Comparison of ENCODE assay signal across 8 cellular contexts in genomic region chr12:51238510-51239334, GRCh38. TPM values are rescaled to one million over a fixed set of nuclear protein-coding genes. Genes with fewer than 3 reads are reported as not detected.
DNase-seq lines count a peak whose midpoint lies in the region; ATAC-seq, FAIRE-seq and TF ChIP-seq lines count a peak whose summit lies in the region.

A gene with protein sequence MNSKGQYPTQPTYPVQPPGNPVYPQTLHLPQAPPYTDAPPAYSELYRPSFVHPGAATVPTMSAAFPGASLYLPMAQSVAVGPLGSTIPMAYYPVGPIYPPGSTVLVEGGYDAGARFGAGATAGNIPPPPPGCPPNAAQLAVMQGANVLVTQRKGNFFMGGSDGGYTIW (plus strand): TSS chr12:51238826. CDS start chr12:51238908, 82 bp downstream.

- H3K9ac ChIP-seq in OCI-LY1 (ENCODE audit: low read length), result peak within 1 kb of the TSS; percentile 95
- peak within 1 kb of the TSS; percentile 95 for H3K9ac ChIP-seq in endothelial cell of umbilical vein (replicated peaks; ENCODE audit: extremely low read depth, insufficient read depth, low read length)

- H3K4me2 ChIP-seq in OCI-LY1 (ENCODE audit: low read length) (peak within 1 kb of the TSS; percentile 98), endothelial cell of umbilical vein (ENCODE audit: insufficient read depth, low read length) (peak within 1 kb of the TSS; percentile 79)

- H3K27ac ChIP-seq in OCI-LY1 (ENCODE audit: low read depth, low read length, poor library complexity, severe bottlenecking), result peak within 1 kb of the TSS; percentile 95
- peak within 1 kb of the TSS; percentile 85 for H3K27ac ChIP-seq in endothelial cell of umbilical vein (ENCODE audit: insufficient read depth, low read depth, low read length)

- CTCF ChIA-PET in endothelial cell of umbilical vein (lab: Charles Lee), result interaction anchor here (0.6 to 1.9 kb wide), 8 partner anchors 14 to 413 kb away, joined by 3 to 11 read pairs (median 4); partner anchors contain the start of gene POU6F1

- no peaks in the 10 kb centered on the region for H3K9me3 ChIP-seq in OCI-LY1 (ENCODE audit: low read length)
- H3K9me3 ChIP-seq in endothelial cell of umbilical vein (replicated peaks; ENCODE audit: control insufficient read depth, insufficient read depth, low read length), result no peaks in the 10 kb centered on the region
- H3K9me3 ChIP-seq in mononuclear cell (ENCODE audit: low read depth, low read length), result no peaks in the 10 kb centered on the region

- H3K9me1 ChIP-seq in endothelial cell of umbilical vein (replicated peaks; ENCODE audit: control insufficient read depth, extremely low read depth, insufficient read depth, low read length), result no peaks in the 10 kb centered on the region

- H4K20me1 ChIP-seq in OCI-LY1 (ENCODE audit: insufficient read depth, low read length) (no peaks in the 10 kb centered on the region), endothelial cell of umbilical vein (replicated peaks; ENCODE audit: control insufficient read depth, extremely low read depth, insufficient read depth, low read length) (no peaks in the 10 kb centered on the region)

- no peaks in the 10 kb centered on the region for H3K27me3 ChIP-seq in OCI-LY1 (ENCODE audit: insufficient read depth, low read length)
- H3K27me3 ChIP-seq in endothelial cell of umbilical vein (ENCODE audit: control insufficient read depth in 2 of 2, insufficient read depth in 2 of 2, low read length in 2 of 2), result no peaks in the 10 kb centered on the region
- H3K27me3 ChIP-seq in mononuclear cell (ENCODE audit: insufficient read depth, low read length), result no peaks in the 10 kb centered on the region

- H3K4me1 ChIP-seq in OCI-LY1 (ENCODE audit: insufficient read depth, low read length, severe bottlenecking), result peaks cover 14% of the 10 kb centered on the region
- peaks cover 12% of the 10 kb centered on the region for H3K4me1 ChIP-seq in endothelial cell of umbilical vein (ENCODE audit: control insufficient read depth, extremely low read depth, insufficient read depth, low read length)
- H3K4me1 ChIP-seq in mononuclear cell (ENCODE audit: insufficient read depth, low read length), result peaks cover 50% of the 10 kb centered on the region

- BruUV-seq in endothelial cell of umbilical vein (replicated peaks; lab: Mats Ljungman, UMichigan), result TSS peak; percentile 67

- H2AFZ ChIP-seq in OCI-LY1 (ENCODE audit: low read length) (peak within 1 kb of the TSS; percentile 88), endothelial cell of umbilical vein (ENCODE audit: low read depth, low read length) (peak within 1 kb of the TSS; percentile 69)

- no peaks in the 10 kb centered on the region for H3K79me2 ChIP-seq in OCI-LY1 (ENCODE audit: insufficient read depth, low read length)
- H3K79me2 ChIP-seq in endothelial cell of umbilical vein (ENCODE audit: control insufficient read depth, insufficient read depth, low read length), result peaks cover 19% of the 10 kb centered on the region

- H3F3A ChIP-seq in OCI-LY1 (ENCODE audit: insufficient read depth, low read length), result no peaks in the 10 kb centered on the region

- dilution Hi-C loops in endothelial cell of umbilical vein (cut with MboI; ENCODE audit: extremely low pct_ligation_motif_present, low sequenced_read_pairs), result no loop called here

- peak within 1 kb of the TSS; percentile 84 for H3K4me3 ChIP-seq in OCI-LY1 (ENCODE audit: low read depth, low read length, poor library complexity, severe bottlenecking)
- peak within 1 kb of the TSS; percentile 11 to 97 (median 66) for H3K4me3 ChIP-seq in endothelial cell of umbilical vein (replicated peaks in 1 of 3; ENCODE audit: insufficient read depth in 1 of 3, low read depth in 1 of 3, low read length in 3 of 3)
- H3K4me3 ChIP-seq in mononuclear cell (ENCODE audit: low read length), result peak within 1 kb of the TSS; percentile 100

- DNase-seq in DMS 273 treated with DMSO at 0.1 percent for 48 hours (lab: John Stamatoyannopoulos, UW), result peak; percentile 58
- DNase-seq in HuH-7 (ENCODE audit: low spot score), result peak; percentile 94
- DNase-seq in activated CD8-positive, alpha-beta memory T cell treated with anti-CD3 and anti-CD28 coated beads, Interleukin-2, amount 50 U/mL, for 48 hours, result peak; percentile 96
- peak; percentile 96 for DNase-seq in endothelial cell of umbilical vein (ENCODE audit: low read depth, low spot score)
- peak; percentile 85 to 92 for DNase-seq in stimulated activated CD8-positive, alpha-beta memory T cell treated with anti-CD3 and anti-CD28 coated beads, Interleukin-4, amount 100 ng/mL, for 1 hour (ENCODE audit: low read depth in 2 of 2, low spot score in 1 of 2)

- FAIRE-seq in endothelial cell of umbilical vein (lab: Jason Lieb, UNC), result peak; percentile 96

- H3K9me2 ChIP-seq in OCI-LY1 (ENCODE audit: low read depth, low read length), result no peaks in the 10 kb centered on the region

- POLR2A ChIA-PET in endothelial cell of umbilical vein (lab: Charles Lee), result interaction anchor here (0.6 to 1.0 kb wide), 4 partner anchors 24 to 155 kb away, joined by 3 to 4 read pairs (median 3); no protein-coding TSS in a partner anchor

- intact Hi-C loops in endothelial cell of umbilical vein (cut with micrococcal nuclease), result loop anchor here (1.0 to 5.0 kb wide), 4 partner anchors 20 to 191 kb away; partner anchors contain the start of genes CSRNP2, LETMD1, POU6F1 and TFCP2

- H3K36me3 ChIP-seq in OCI-LY1 (ENCODE audit: insufficient read depth, low read length) (peaks cover 31% of the 10 kb centered on the region), endothelial cell of umbilical vein (ENCODE audit: control insufficient read depth in 2 of 2, extremely low read depth in 1 of 2, insufficient read depth in 2 of 2, low read length in 2 of 2) (peaks cover 16 to 20% of the 10 kb centered on the region in 2 experiments)

- TF ChIP-seq CTCF in OCI-LY1 (IDR thresholded peaks at IDR 0.05; ENCODE audit: low read length), result no peak; the same call in 1 of the 2 replicates
- peak in 1 of 2 donors; percentile 31 for TF ChIP-seq CTCF in endothelial cell of umbilical vein (IDR thresholded peaks at IDR 0.05; ENCODE audit: extremely low read depth in 1 of 2, insufficient read depth in 1 of 2, low read depth in 1 of 2, low read length in 2 of 2)

- ATAC-seq in GM21515 (IDR thresholded peaks at IDR 0.05; ENCODE audit: unreplicated experiment), result peak; percentile 86

- TF ChIP-seq POLR2A in endothelial cell of umbilical vein (IDR thresholded peaks at IDR 0.05; ENCODE audit: low read depth, low read length), result peak; percentile 93

TF ChIP-seq in endothelial cell of umbilical vein, 7 proteins besides CTCF, POLR2A, EP300 and RAD21:
- TF ChIP-seq MAX (IDR thresholded peaks at IDR 0.05; ENCODE audit: insufficient read depth, insufficient read length) (peak; percentile 86), POLR2AphosphoS5 (IDR thresholded peaks at IDR 0.05; ENCODE audit: insufficient read depth, low read depth, low read length) (peak; percentile 67), MYC (IDR thresholded peaks at IDR 0.05; ENCODE audit: low read depth, low read length) (no peak), FOS (IDR thresholded peaks at IDR 0.05; ENCODE audit: borderline replicate concordance, insufficient read depth, low read length) (no peak), EZH2 (IDR thresholded peaks at IDR 0.05; ENCODE audit: borderline replicate concordance, low read depth, low read length, severe bottlenecking) (no peak)

RNA-seq across cellular contexts. Expression of the gene that starts here (rescaled TPM):
- total RNA-seq in endothelial cell of umbilical vein (177 TPM in 2 replicates), mononuclear cell (779 TPM)
- 497 and 614 TPM in 2 replicates for polyA plus RNA-seq in endothelial cell of umbilical vein
- polyA plus RNA-seq in endothelial cell of umbilical vein (2011; cell fraction: cytosol; rRNA removed), result 363 and 410 TPM in 2 replicates
- polyA plus RNA-seq in endothelial cell of umbilical vein (2011; cell fraction: nucleus; rRNA removed), result 196 and 220 TPM in 2 replicates
- polyA plus RNA-seq in endothelial cell of umbilical vein (2012), result 238 and 242 TPM in 2 replicates
- polyA minus RNA-seq in endothelial cell of umbilical vein, result 443 and 505 TPM in 2 replicates
- 151 TPM for polyA minus RNA-seq in endothelial cell of umbilical vein (2011; cell fraction: cytosol; rRNA and poly(A)+ RNA removed)
- 81.2 and 97.2 TPM in 2 replicates for polyA minus RNA-seq in endothelial cell of umbilical vein (2011; cell fraction: nucleus; rRNA and poly(A)+ RNA removed)

Comparison
In these comparisons a context has a peak if more than half of its experiments do, and no peak if none do; other contexts are left out.
1. Peak in every context shown above with its lines: DNase-seq, ATAC-seq, H3K4me3 ChIP-seq and H3K27ac ChIP-seq.